In the genomic region with DNA sequence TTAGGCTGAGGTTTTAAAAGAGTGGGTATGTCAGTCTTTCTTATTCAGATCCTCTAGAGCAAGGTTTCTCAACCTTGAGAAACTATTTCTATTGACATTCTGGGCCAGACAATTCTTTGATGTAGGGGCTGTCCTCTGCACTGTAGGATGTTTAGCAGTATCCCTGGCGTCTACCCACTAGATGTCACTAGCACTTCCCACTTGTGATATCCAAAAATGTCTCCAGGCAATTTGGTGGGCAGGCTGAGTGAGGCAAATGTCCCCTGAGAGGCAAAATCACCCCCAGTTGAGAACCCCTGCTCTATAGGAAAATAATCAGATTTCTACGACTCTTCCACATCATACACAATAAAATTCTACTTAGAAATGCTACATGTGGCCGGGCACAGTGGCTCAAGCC, we compare ENCODE assay signal across 8 cellular contexts. TPM values are rescaled to one million over a fixed set of nuclear protein-coding genes. Genes with fewer than 3 reads are reported as not detected.
DNase-seq lines count a peak whose midpoint lies in the region; ATAC-seq and TF ChIP-seq lines count a peak whose summit lies in the region.

No MANE protein-coding gene starts in this region.

- ATAC-seq in HG03457 (IDR thresholded peaks at IDR 0.05; ENCODE audit: unreplicated experiment), result no peak

- WGBS in esophagus muscularis mucosa, result 36% methylated on average over 2 of the region's 3 CpGs

- no peak overlapping the region for H3K27ac ChIP-seq in SJCRH30
- H3K27ac ChIP-seq in esophagus muscularis mucosa (replicated peaks in 1 of 4), result peak overlapping the region in 1 of 4 donors; percentile 26

- no peak for TF ChIP-seq POLR2A in esophagus muscularis mucosa (IDR thresholded peaks at IDR 0.05; ENCODE audit: low read depth)

- DNase-seq in NCI-H510A treated with DMSO at 0.1 percent for 48 hours (lab: John Stamatoyannopoulos, UW) (peak; percentile 15), NCI-H510A (lab: John Stamatoyannopoulos, UW) (no peak), HT-29 (ENCODE audit: low spot score) (peak; percentile 33), SJCRH30 (peak; percentile 28 to 53), fibroblast of peridontal ligament (ENCODE audit: extremely low read depth) (peak; percentile 60), esophagus muscularis mucosa (ENCODE audit: extremely low spot score) (no peak)
- no peak for DNase-seq in activated naive CD4-positive, alpha-beta T cell (lab: John Stamatoyannopoulos, UW)

- H3K27me3 ChIP-seq in SJCRH30 (no peaks in the 10 kb centered on the region), esophagus muscularis mucosa (no peaks in the 10 kb centered on the region)

- TF ChIP-seq EP300 in esophagus muscularis mucosa (IDR thresholded peaks at IDR 0.05), result no peak

- H3K9me3 ChIP-seq in SJCRH30 (replicated peaks), result no peaks in the 10 kb centered on the region
- H3K9me3 ChIP-seq in esophagus muscularis mucosa, result no peaks in the 10 kb centered on the region

- no peaks in the 10 kb centered on the region for H3K4me1 ChIP-seq in SJCRH30
- peaks cover 25 to 40% (median 33%) of the 10 kb centered on the region in 4 donors for H3K4me1 ChIP-seq in esophagus muscularis mucosa

- TF ChIP-seq CTCF in esophagus muscularis mucosa (IDR thresholded peaks at IDR 0.05), result peak in 1 of 3 experiments; percentile 31

- intact Hi-C loops in esophagus muscularis mucosa (cut with DNase I), result loop anchor here (5.0 kb wide), 1 partner anchor 52 kb away; the partner anchor contains the start of gene ZNF165

- H3K4me3 ChIP-seq in SJCRH30 (no peak overlapping the region), esophagus muscularis mucosa (no peak overlapping the region)

- peaks cover 2% of the 10 kb centered on the region; the same call in 1 of the 2 replicates for H3K36me3 ChIP-seq in SJCRH30
- peaks cover 0 to 29% (median 11%) of the 10 kb centered on the region in 4 donors for H3K36me3 ChIP-seq in esophagus muscularis mucosa

RNA-seq across cellular contexts. Expression of gene ZKSCAN8, which starts 7.7 kb away (rescaled TPM):
- 5.3 and 5.7 TPM in 2 replicates for total RNA-seq in HT-29 (2014; rRNA removed; shearing (Covaris generic))
- 22.4 and 24.6 TPM in 2 replicates for total RNA-seq in SJCRH30 (2014; rRNA removed; shearing (Covaris generic))
- 10 to 100 TPM; 18.7 to 21.7 (median 20.8) TPM for total RNA-seq in esophagus muscularis mucosa

RNA-seq across cellular contexts. Expression of gene ZSCAN16, which starts 9.6 kb away (rescaled TPM):
- total RNA-seq in HT-29 (2014; rRNA removed; shearing (Covaris generic)), result 4.5 and 5.8 TPM in 2 replicates
- total RNA-seq in SJCRH30 (2014; rRNA removed; shearing (Covaris generic)), result 2.9 and 4.6 TPM in 2 replicates
- total RNA-seq in esophagus muscularis mucosa, result 1 to 10 TPM; 2.9 to 7.4 (median 3.4) TPM

RNA-seq across cellular contexts. Expression of gene ZNF165, which starts 53.6 kb away (rescaled TPM):
- total RNA-seq in HT-29 (2014; rRNA removed; shearing (Covaris generic)), result 4.4 and 5.2 TPM in 2 replicates
- 0.53 and 0.68 TPM in 2 replicates for total RNA-seq in SJCRH30 (2014; rRNA removed; shearing (Covaris generic))
- 1 to 10 TPM in 1 of 4 donors, under 1 TPM in 3; 0.40 to 1.1 (median 0.66) TPM for total RNA-seq in esophagus muscularis mucosa

Comparison
In these comparisons a context has a peak if more than half of its experiments do, and no peak if none do; other contexts are left out.
1. DNase-seq: peak in NCI-H510A treated with DMSO at 0.1 percent for 48 hours (single experiment), HT-29 (single experiment), SJCRH30 (2 of 2) and fibroblast of peridontal ligament (single experiment); none in NCI-H510A (single experiment), esophagus muscularis mucosa (single experiment) and activated naive CD4-positive, alpha-beta T cell (0 of 4).